29 cellular contexts compared by ENCODE assay signal in the genomic region with DNA sequence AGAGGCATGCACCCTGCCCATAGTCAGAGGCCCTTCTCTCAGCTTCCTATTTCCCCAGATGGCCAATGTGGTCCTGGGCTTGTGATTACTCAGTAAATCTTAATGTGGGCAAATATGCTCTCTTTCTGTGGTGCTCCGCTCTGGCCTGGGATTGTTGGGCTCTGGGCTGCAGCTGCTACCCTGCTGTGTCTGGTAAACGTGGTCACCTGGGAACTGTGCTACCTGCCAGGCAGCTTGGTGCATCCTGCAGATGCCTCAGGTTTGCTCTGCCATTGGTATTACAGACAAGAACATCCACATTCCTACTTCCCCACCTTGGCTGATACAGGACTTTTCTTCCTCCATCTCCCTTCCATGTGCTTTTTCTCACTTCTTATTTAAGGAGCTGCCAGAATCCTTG.
A peak's percentile ranks its signal among the peaks of the same experiment; 100 is the strongest.
DNase-seq lines count a peak whose midpoint lies in the region; ATAC-seq, FAIRE-seq and TF ChIP-seq lines count a peak whose summit lies in the region.
"Had no signal": no experiment of that assay in that cellular context is flagged by ENCODE, and none has a peak within 500 bp of the region (broad histone marks: within the 10 kb centered on the region; RNA-seq: fewer than 3 reads in every experiment).

No MANE protein-coding gene starts in this region.

- no peak for TF ChIP-seq CTCF in endodermal cell (conservative IDR thresholded peaks at IDR 0.05)
- no peak for TF ChIP-seq CTCF in neural progenitor cell (IDR thresholded peaks at IDR 0.05)
- no peak for TF ChIP-seq CTCF in natural killer cell (IDR thresholded peaks at IDR 0.05)

- H4K20me1 ChIP-seq in neural progenitor cell (ENCODE audit: low read depth), result no peaks in the 10 kb centered on the region

- peaks cover 5% of the 10 kb centered on the region for H3K9me3 ChIP-seq in endodermal cell (ENCODE audit: control insufficient read depth, low read length)
- H3K9me3 ChIP-seq in neural progenitor cell (ENCODE audit: low read depth), result no peaks in the 10 kb centered on the region

- H3K27me3 ChIP-seq in endodermal cell (ENCODE audit: control insufficient read depth, insufficient read depth, low read length, poor library complexity, severe bottlenecking) (no peaks in the 10 kb centered on the region), neural progenitor cell (no peaks in the 10 kb centered on the region)

- DNase-seq in NCI-H345 (lab: John Stamatoyannopoulos, UW), result peak; percentile 7
- no peak for DNase-seq in NCI-H345 treated with DMSO at 0.1 percent for 48 hours (lab: John Stamatoyannopoulos, UW; ENCODE audit: unreplicated experiment)
- peak; percentile 16 for DNase-seq in NCI-H69 (lab: John Stamatoyannopoulos, UW)
- peak; percentile 77 for DNase-seq in endodermal cell
- DNase-seq in neural progenitor cell (ENCODE audit: low spot score), result no peak
- no peak for DNase-seq in natural killer cell
- DNase-seq in GM12892 (ENCODE audit: insufficient read length), result no peak
- DNase-seq: 8988T; AML-193; C1 segment of cervical spinal cord; Calu3; CD8-positive, alpha-beta T cell; DMS153; H7; NCI-H1092; NCI-H1694; NCI-H2171; NCI-H446; NCI-H526 treated with DMSO at 0.1 percent for 48 hours; PC-3; RPMI8226; SHP77 had no signal

- FAIRE-seq in GM12892 (lab: Jason Lieb, UNC), result no peak
- FAIRE-seq: G401.6, GM18507, HepG2, K562 had no signal

- H3K36me3 ChIP-seq in endodermal cell (ENCODE audit: control insufficient read depth, insufficient read depth, low read length) (no peaks in the 10 kb centered on the region), neural progenitor cell (no peaks in the 10 kb centered on the region)

- H3K4me3 ChIP-seq in endodermal cell (ENCODE audit: low read length) (no peak overlapping the region), neural progenitor cell (no peak overlapping the region)
- H3K4me3 ChIP-seq: K562 had no signal

- WGBS in endodermal cell (ENCODE audit: insufficient coverage in 1 of 2, insufficient read length in 1 of 2), 2 experiments, result 52 to 68% methylated on average over 2 of the region's 2 CpGs

- H3K27ac ChIP-seq in endodermal cell (ENCODE audit: low read depth, low read length) (no peak overlapping the region), neural progenitor cell (no peak overlapping the region)
- H3K27ac ChIP-seq: HL-60 had no signal

- peaks cover 9% of the 10 kb centered on the region for H3K9me3 Mint-ChIP-seq in endodermal cell
- H3K9me3 Mint-ChIP-seq in neural progenitor cell, result peaks cover 5% of the 10 kb centered on the region
- peaks cover 26 to 31% of the 10 kb centered on the region in 2 donors for H3K9me3 Mint-ChIP-seq in natural killer cell

- no peaks in the 10 kb centered on the region for H3K36me3 Mint-ChIP-seq in endodermal cell (ENCODE audit: low read depth)
- H3K36me3 Mint-ChIP-seq in neural progenitor cell, result no peaks in the 10 kb centered on the region
- peaks cover 7% of the 10 kb centered on the region for H3K36me3 Mint-ChIP-seq in natural killer cell
- H3K36me3 Mint-ChIP-seq: CD8-positive, alpha-beta T cell had no signal

- H3K4me3 Mint-ChIP-seq in endodermal cell (no peak overlapping the region), neural progenitor cell (no peak overlapping the region), natural killer cell (no peak overlapping the region)
- H3K4me3 Mint-ChIP-seq: CD8-positive, alpha-beta T cell; T-helper 1 cell treated with Interleukin-12 subunit alpha and Interleukin-12 subunit beta and Interleukin-4 antibody, amounts not matched to agents 30 μg/mL and 1 μg/mL, for 36 hours had no signal

- H3K9ac ChIP-seq in endodermal cell (ENCODE audit: extremely low read depth, low read length, poor library complexity, severe bottlenecking) (no peak overlapping the region), neural progenitor cell (no peak overlapping the region)

- ATAC-seq in GM21737 (IDR thresholded peaks at IDR 0.05; ENCODE audit: unreplicated experiment), result no peak
- ATAC-seq in natural killer cell, result no peak
- ATAC-seq: CD8-positive, alpha-beta T cell; HepG2; K562; PC-3 had no signal

- peak overlapping the region; percentile 66 for H2AFZ ChIP-seq in neural progenitor cell (replicated peaks)

- H3K27me3 Mint-ChIP-seq in endodermal cell (ENCODE audit: insufficient read depth) (no peaks in the 10 kb centered on the region), neural progenitor cell (ENCODE audit: insufficient read depth, low read depth) (peaks cover 6% of the 10 kb centered on the region), natural killer cell (ENCODE audit: low read depth in 2 of 2) (no peaks in the 10 kb centered on the region)

- H3F3A ChIP-seq in neural progenitor cell (ENCODE audit: low read depth), result no peaks in the 10 kb centered on the region

- H3K4me1 Mint-ChIP-seq in endodermal cell (peaks cover 14% of the 10 kb centered on the region), neural progenitor cell (no peaks in the 10 kb centered on the region), natural killer cell (no peaks in the 10 kb centered on the region)

- no peak for TF ChIP-seq POLR2A in GM12892 (IDR thresholded peaks at IDR 0.05; ENCODE audit: low read depth, low read length)

- H3K4me1 ChIP-seq in endodermal cell (ENCODE audit: control insufficient read depth, insufficient read depth, low read length) (no peaks in the 10 kb centered on the region), neural progenitor cell (no peaks in the 10 kb centered on the region)

- H3K79me2 ChIP-seq in neural progenitor cell (ENCODE audit: low read depth), result no peaks in the 10 kb centered on the region

- H3K27ac Mint-ChIP-seq in endodermal cell (no peak overlapping the region), neural progenitor cell (no peak overlapping the region), natural killer cell (no peak overlapping the region)
- H3K27ac Mint-ChIP-seq: CD8-positive, alpha-beta T cell; T-helper 1 cell treated with Interleukin-12 subunit alpha and Interleukin-12 subunit beta and Interleukin-4 antibody, amounts not matched to agents 30 μg/mL and 1 μg/mL, for 36 hours had no signal

- intact Hi-C loops in natural killer cell (cut with micrococcal nuclease), result no loop called here

- no peak overlapping the region for H3K4me2 ChIP-seq in neural progenitor cell

Comparison
In these comparisons a context has a peak if more than half of its experiments do, and no peak if none do; other contexts are left out.
1. DNase-seq: peak in NCI-H345 (single experiment), NCI-H69 (single experiment) and endodermal cell (single experiment); none in NCI-H345 treated with DMSO at 0.1 percent for 48 hours (single experiment), neural progenitor cell (single experiment), natural killer cell (single experiment) and GM12892 (single experiment).